In the genomic region with DNA sequence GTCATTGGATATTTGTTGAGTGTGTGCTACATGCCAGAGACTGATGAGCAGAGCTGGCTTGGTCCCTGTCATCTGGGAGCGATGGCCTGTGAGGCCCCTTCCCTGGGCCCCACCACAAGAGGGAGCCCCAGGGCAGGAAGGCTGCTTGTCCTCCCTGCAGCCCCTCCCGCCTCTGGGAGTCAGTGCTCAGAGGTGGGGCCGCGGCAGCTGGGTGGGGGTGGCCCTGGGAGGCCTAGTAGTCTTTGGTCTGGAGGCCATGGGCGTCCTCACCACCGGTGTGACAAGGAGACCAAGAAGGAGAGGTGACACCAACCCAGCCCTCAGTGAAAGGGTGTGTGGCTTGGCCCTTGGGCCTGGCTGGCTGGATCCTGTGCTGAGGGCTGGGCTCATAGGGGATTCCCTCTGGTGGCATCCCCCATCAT, we compare ENCODE assay signal across 8 cellular contexts.
DNase-seq lines count a peak whose midpoint lies in the region; FAIRE-seq and TF ChIP-seq lines count a peak whose summit lies in the region.

No MANE protein-coding gene starts in this region.

- no peak for TF ChIP-seq POLR2A in NB4 (IDR thresholded peaks at IDR 0.05; ENCODE audit: extremely low read depth, insufficient read length)
- no peak for TF ChIP-seq POLR2A in H1 (IDR thresholded peaks at IDR 0.05; ENCODE audit: control extremely low read depth in 1 of 2, low read depth in 2 of 2, low read length in 2 of 2)
- TF ChIP-seq POLR2A in spleen (IDR thresholded peaks at IDR 0.05) = no peak
- TF ChIP-seq POLR2A in H54 (IDR thresholded peaks at IDR 0.05; ENCODE audit: low read depth, low read length) = no peak

- no peak for TF ChIP-seq EP300 in H1 (IDR thresholded peaks at IDR 0.05; ENCODE audit: borderline replicate concordance in 1 of 2, low read depth in 2 of 2, low read length in 2 of 2)

- no peak overlapping the region for H2BK20ac ChIP-seq in H1 (ENCODE audit: low read length)

- FAIRE-seq in H1 (lab: Jason Lieb, UNC) = no peak
- no peak for FAIRE-seq in H54 (lab: Jason Lieb, UNC)

- TF ChIP-seq CTCF in NB4 (IDR thresholded peaks at IDR 0.05; ENCODE audit: low read depth, low read length) (peak; percentile 69), H1 (IDR thresholded peaks at IDR 0.05; ENCODE audit: control extremely low read depth in 1 of 3, insufficient read depth in 1 of 3, low read depth in 1 of 3, low read length in 3 of 3) (peak in 2 of 3 experiments; percentile 59 to 78; a peak in 2 of 4 replicates), spleen (IDR thresholded peaks at IDR 0.05 in 8 of 11, conservative IDR thresholded peaks at IDR 0.05 in 3 of 11) (peak in 6 of 11 experiments; percentile 18 to 55 (median 44))

- CTCF ChIA-PET in H1 (lab: Charles Lee; ENCODE audit: partially characterized antibody) = interaction anchor here (0.5 to 2.9 kb wide), 19 partner anchors 8 to 722 kb away, joined by 3 to 14 read pairs (median 4); no protein-coding TSS in a partner anchor
- CTCF ChIA-PET in CD8-positive, alpha-beta memory T cell (lab: Charles Lee) = no interaction called here

- H3K4me2 ChIP-seq in H1 (ENCODE audit: insufficient read depth in 1 of 2, low read depth in 2 of 2, low read length in 2 of 2) = no peak overlapping the region

- no peak overlapping the region for H3K9ac ChIP-seq in H1 (replicated peaks in 1 of 4; ENCODE audit: extremely low read depth in 1 of 4, low read depth in 3 of 4, low read length in 3 of 4)

- no peak overlapping the region for H3K4ac ChIP-seq in H1 (replicated peaks; ENCODE audit: insufficient read length, low read depth, low read length)

- H3K27ac Mint-ChIP-seq in CD8-positive, alpha-beta memory T cell = no peak overlapping the region

- no peak overlapping the region for H4K8ac ChIP-seq in H1 (ENCODE audit: extremely low read depth, insufficient read depth, low read length)

- H3K4me1 ChIP-seq in H1 (replicated peaks in 1 of 4; ENCODE audit: control insufficient read depth in 3 of 4, insufficient read depth in 4 of 4, low read length in 3 of 4) (peaks cover 0 to 8% (median 3%) of the 10 kb centered on the region in 4 experiments; a peak in 5 of 7 replicates), spleen (no peaks in the 10 kb centered on the region)
- no peaks in the 10 kb centered on the region for H3K4me1 ChIP-seq in CD8-positive, alpha-beta memory T cell (ENCODE audit: insufficient read depth, low read length)

- no peak overlapping the region for H3K4me3 Mint-ChIP-seq in CD8-positive, alpha-beta memory T cell

- no peak overlapping the region for H3K56ac ChIP-seq in H1 (replicated peaks; ENCODE audit: insufficient read length, low read depth, low read length)

- no peak overlapping the region for H2BK15ac ChIP-seq in H1 (ENCODE audit: low read length)

- TF ChIP-seq RAD21 in H1 (IDR thresholded peaks at IDR 0.05 in 1 of 2, conservative IDR thresholded peaks at IDR 0.05 in 1 of 2; ENCODE audit: low read depth in 2 of 2, low read length in 2 of 2) = peak; percentile 83 to 85

- no peaks in the 10 kb centered on the region for H3K23me2 ChIP-seq in H1 (ENCODE audit: low read depth, low read length)

- no peak overlapping the region for H2BK120ac ChIP-seq in H1 (replicated peaks; ENCODE audit: low read depth, low read length)

- H4K91ac ChIP-seq in H1 (replicated peaks; ENCODE audit: insufficient read length, low read length) = no peak overlapping the region

- no peak overlapping the region for H3K23ac ChIP-seq in H1 (ENCODE audit: insufficient read length)

- no peaks in the 10 kb centered on the region for H3K79me1 ChIP-seq in H1 (ENCODE audit: low read depth, low read length)

- no peak overlapping the region for H2AK5ac ChIP-seq in H1 (ENCODE audit: low read depth, low read length)

- H3K36me3 ChIP-seq in H1 (ENCODE audit: control insufficient read depth in 2 of 4, insufficient read depth in 4 of 4, low read length in 3 of 4) (no peaks in the 10 kb centered on the region), spleen (no peaks in the 10 kb centered on the region)
- no peaks in the 10 kb centered on the region for H3K36me3 ChIP-seq in CD8-positive, alpha-beta memory T cell (ENCODE audit: insufficient read depth, low read length)

- H3K9me3 ChIP-seq in H1 (ENCODE audit: insufficient read depth in 2 of 2, low read depth in 1 of 2, low read length in 1 of 2) = no peaks in the 10 kb centered on the region
- H3K9me3 ChIP-seq in spleen = no peaks in the 10 kb centered on the region
- no peaks in the 10 kb centered on the region for H3K9me3 ChIP-seq in CD8-positive, alpha-beta memory T cell (ENCODE audit: low read length)

- peak; percentile 70 for DNase-seq in activated CD8-positive, alpha-beta memory T cell treated with anti-CD3 and anti-CD28 coated beads, Interleukin-2, amount 50 U/mL, for 48 hours
- DNase-seq in activated CD8-positive, alpha-beta memory T cell treated with anti-CD3 and anti-CD28 coated beads for 24 hours = no peak
- DNase-seq in NB4 (ENCODE audit: low read depth) (peak; percentile 55), H1 (ENCODE audit: low read depth in 1 of 2, low spot score in 2 of 2) (peak in 1 of 2 experiments; percentile 84), spleen (no peak), H54 (ENCODE audit: insufficient read length, low spot score) (no peak), hepatic stellate cell (ENCODE audit: low spot score) (no peak)
- no peak for DNase-seq in CD8-positive, alpha-beta memory T cell

- no peaks in the 10 kb centered on the region for H3K27me3 Mint-ChIP-seq in CD8-positive, alpha-beta memory T cell

- no peaks in the 10 kb centered on the region for H3K27me3 ChIP-seq in H1 (replicated peaks in 1 of 4; ENCODE audit: control insufficient read depth in 3 of 4, extremely low read depth in 1 of 4, insufficient read depth in 3 of 4, low read length in 3 of 4)
- H3K27me3 ChIP-seq in spleen (replicated peaks in 1 of 7) = no peaks in the 10 kb centered on the region
- no peaks in the 10 kb centered on the region for H3K27me3 ChIP-seq in CD8-positive, alpha-beta memory T cell (ENCODE audit: insufficient read depth, low read length, poor library complexity, severe bottlenecking)

- no peak overlapping the region for H3K27ac ChIP-seq in H1 (ENCODE audit: low read depth, low read length)
- H3K27ac ChIP-seq in spleen = no peak overlapping the region
- H3K27ac ChIP-seq in CD8-positive, alpha-beta memory T cell (ENCODE audit: low read depth, low read length) = no peak overlapping the region

- H4K20me1 ChIP-seq in H1 (replicated peaks in 1 of 2; ENCODE audit: control insufficient read depth in 1 of 2, insufficient read depth in 2 of 2, low read length in 2 of 2) = no peaks in the 10 kb centered on the region

- POLR2A ChIA-PET in H1 (lab: Charles Lee; ENCODE audit: partially characterized antibody) = no interaction called here
- POLR2A ChIA-PET in CD8-positive, alpha-beta memory T cell (lab: Charles Lee) = no interaction called here

- no peak overlapping the region for H2BK12ac ChIP-seq in H1 (ENCODE audit: low read depth, low read length)

- no peak overlapping the region for H2AFZ ChIP-seq in H1 (ENCODE audit: low read length)

- H3K14ac ChIP-seq in H1 (ENCODE audit: insufficient read length) = no peak overlapping the region

- no peak overlapping the region for H3K4me3 ChIP-seq in NB4 (ENCODE audit: low read depth, low read length)
- H3K4me3 ChIP-seq in H1 (ENCODE audit: extremely low read depth in 1 of 4, insufficient read depth in 2 of 4, low read depth in 3 of 4, low read length in 4 of 4) = no peak overlapping the region
- no peak overlapping the region for H3K4me3 ChIP-seq in spleen
- no peak overlapping the region for H3K4me3 ChIP-seq in CD8-positive, alpha-beta memory T cell (ENCODE audit: low read length)

- H3K4me1 Mint-ChIP-seq in CD8-positive, alpha-beta memory T cell = no peaks in the 10 kb centered on the region

- WGBS in H1 (ENCODE audit: extremely low coverage in 1 of 2, insufficient coverage in 1 of 2, insufficient read length in 1 of 2, insufficient replicate concordance in 2 of 2, low coverage in 1 of 2, low lambda C conversion rate in 2 of 2, missing lambda C conversion rate in 1 of 2), 2 experiments = 86% methylated on average over 6 of the region's 6 CpGs; no CpG with 5 or more reads in 1 of the 2 experiments
- 81 to 87% (median 84%) methylated on average over 3 to 6 of the region's 6 CpGs; no CpG with 5 or more reads in 1 of the 5 donors for WGBS in spleen, 5 donors

- H3K79me2 ChIP-seq in H1 (ENCODE audit: control insufficient read depth in 1 of 2, insufficient read depth in 2 of 2, low read length in 2 of 2) = no peaks in the 10 kb centered on the region

- no peak overlapping the region for H2BK5ac ChIP-seq in H1 (ENCODE audit: low read depth, low read length)

- H3K36me3 Mint-ChIP-seq in CD8-positive, alpha-beta memory T cell = no peaks in the 10 kb centered on the region

- H3K18ac ChIP-seq in H1 (ENCODE audit: extremely low read depth, low read length) = no peak overlapping the region

- intact Hi-C loops in spleen (cut with DNase I; ENCODE audit: low total_unique reads) = no loop called here

- H4K5ac ChIP-seq in H1 (ENCODE audit: insufficient read length, low read depth, low read length) = no peak overlapping the region

- no peaks in the 10 kb centered on the region for H3K9me3 Mint-ChIP-seq in CD8-positive, alpha-beta memory T cell

TF ChIP-seq in H1, 55 proteins besides CTCF, POLR2A, EP300 and RAD21 (continues in another document):
- TF ChIP-seq CTBP2 (IDR thresholded peaks at IDR 0.05; ENCODE audit: borderline replicate concordance, insufficient read depth, insufficient read length, low read length) (no peak), SUZ12 (IDR thresholded peaks at IDR 0.05; ENCODE audit: low read length) (no peak), ASH2L (IDR thresholded peaks at IDR 0.05; ENCODE audit: low read length) (no peak), CHD2 (IDR thresholded peaks at IDR 0.05; ENCODE audit: low read length) (no peak), HDAC2 (IDR thresholded peaks at IDR 0.05; ENCODE audit: borderline replicate concordance in 1 of 2, low read depth in 2 of 2, low read length in 2 of 2) (no peak), TAF1 (IDR thresholded peaks at IDR 0.05; ENCODE audit: low read depth, low read length) (no peak), CREB1 (IDR thresholded peaks at IDR 0.05) (no peak), NRF1 (IDR thresholded peaks at IDR 0.05; ENCODE audit: low read depth, low read length) (no peak), NANOG (IDR thresholded peaks at IDR 0.05; ENCODE audit: insufficient read depth, low read depth, low read length, poor library complexity, severe bottlenecking) (no peak)
- TF ChIP-seq, protein P1, sequence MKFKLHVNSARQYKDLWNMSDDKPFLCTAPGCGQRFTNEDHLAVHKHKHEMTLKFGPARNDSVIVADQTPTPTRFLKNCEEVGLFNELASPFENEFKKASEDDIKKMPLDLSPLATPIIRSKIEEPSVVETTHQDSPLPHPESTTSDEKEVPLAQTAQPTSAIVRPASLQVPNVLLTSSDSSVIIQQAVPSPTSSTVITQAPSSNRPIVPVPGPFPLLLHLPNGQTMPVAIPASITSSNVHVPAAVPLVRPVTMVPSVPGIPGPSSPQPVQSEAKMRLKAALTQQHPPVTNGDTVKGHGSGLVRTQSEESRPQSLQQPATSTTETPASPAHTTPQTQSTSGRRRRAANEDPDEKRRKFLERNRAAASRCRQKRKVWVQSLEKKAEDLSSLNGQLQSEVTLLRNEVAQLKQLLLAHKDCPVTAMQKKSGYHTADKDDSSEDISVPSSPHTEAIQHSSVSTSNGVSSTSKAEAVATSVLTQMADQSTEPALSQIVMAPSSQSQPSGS (IDR thresholded peaks at IDR 0.05; ENCODE audit: low read length) = no peak

Comparison
In these comparisons a context has a peak if more than half of its experiments do, and no peak if none do; other contexts are left out.
1. DNase-seq: peak in activated CD8-positive, alpha-beta memory T cell treated with anti-CD3 and anti-CD28 coated beads, Interleukin-2, amount 50 U/mL, for 48 hours (single experiment) and NB4 (single experiment); none in activated CD8-positive, alpha-beta memory T cell treated with anti-CD3 and anti-CD28 coated beads for 24 hours (single experiment), spleen (single experiment), CD8-positive, alpha-beta memory T cell (0 of 5), H54 (single experiment) and hepatic stellate cell (single experiment).
2. Peak in every context shown above with its lines, with median percentiles within 50 percentile points of each other: CTCF ChIP-seq.